In the genomic region with DNA sequence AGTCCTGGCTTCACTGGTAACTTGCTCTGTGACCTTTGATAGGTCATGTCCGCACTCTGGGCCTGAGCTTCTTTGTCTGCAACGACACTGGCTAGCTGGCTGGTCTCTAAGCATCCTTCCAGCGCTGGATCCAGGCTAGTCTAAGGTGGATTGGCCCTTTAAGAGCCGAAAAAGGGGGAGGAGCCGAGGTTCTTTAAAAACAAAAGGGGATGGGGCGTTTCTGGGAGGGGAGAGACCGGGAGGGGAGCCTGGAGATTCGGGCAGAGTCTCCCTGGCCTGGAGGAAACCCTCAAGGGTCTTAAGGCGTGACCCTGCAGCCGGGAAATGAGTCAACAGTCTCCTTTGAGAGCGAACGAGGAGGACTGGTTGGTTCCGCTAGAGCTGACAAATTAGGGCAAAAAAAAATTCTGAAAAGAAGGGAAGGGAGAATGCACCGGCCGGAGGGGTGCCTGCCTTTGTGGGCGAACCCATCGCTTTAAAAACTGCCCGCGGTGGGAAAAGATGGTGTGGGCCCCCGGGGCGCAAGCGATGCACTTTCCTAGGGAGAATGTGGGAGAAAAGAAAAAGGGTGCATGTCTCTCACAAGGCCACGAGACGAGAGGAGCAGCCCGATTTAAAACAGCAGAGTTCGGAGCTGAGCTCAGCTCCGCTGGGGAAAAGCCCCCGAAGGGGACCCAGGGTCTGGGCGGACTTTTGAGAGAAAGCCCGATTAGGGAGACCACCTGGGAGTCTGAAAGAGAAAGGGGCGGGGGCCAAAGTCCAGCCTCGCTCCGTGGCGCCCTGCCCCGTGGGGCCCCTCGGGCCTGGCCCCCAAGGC, we compare ENCODE assay signal across 8 cellular contexts. TPM values are rescaled to one million over a fixed set of nuclear protein-coding genes. Genes with fewer than 3 reads are reported as not detected.
A peak's percentile ranks its signal among the peaks of the same experiment; 100 is the strongest.
DNase-seq lines count a peak whose midpoint lies in the region; ATAC-seq and TF ChIP-seq lines count a peak whose summit lies in the region.

No MANE protein-coding gene starts in this region.

- H3K4me3 ChIP-seq in HUES64 (ENCODE audit: low read length) (peak overlapping the region; percentile 97), Panc1 (ENCODE audit: low read depth in 2 of 2, low read length in 2 of 2) (peak overlapping the region; percentile 77 to 85), urinary bladder (ENCODE audit: low read depth, low read length) (peak overlapping the region; percentile 97)

- CTCF ChIA-PET in Panc1 (lab: Charles Lee) = interaction anchor here (0.6 to 1.1 kb wide), 5 partner anchors 30 to 178 kb away, joined by 3 to 11 read pairs (median 3); a partner anchor contains a TSS

- H3K9me3 ChIP-seq in HUES64 (ENCODE audit: insufficient read depth, low read depth, low read length) (no peaks in the 10 kb centered on the region), Panc1 (ENCODE audit: control insufficient read depth, insufficient read depth, low read depth, low read length) (no peaks in the 10 kb centered on the region)

- no peaks in the 10 kb centered on the region for H3K9me3 Mint-ChIP-seq in activated naive CD8-positive, alpha-beta T cell treated with anti-CD3 and anti-CD28 coated beads, Interleukin-2, amount 10 ng/mL, durations not matched to agents 7 days and 5 days
- no peaks in the 10 kb centered on the region for H3K9me3 Mint-ChIP-seq in neural crest cell

- ATAC-seq in Panc1 = peak; percentile 46
- ATAC-seq in activated naive CD8-positive, alpha-beta T cell treated with anti-CD3 and anti-CD28 coated beads, Interleukin-2, amount 10 ng/mL, durations not matched to agents 7 days and 5 days (ENCODE audit: low read depth) = peak; percentile 20

- H3K27ac ChIP-seq in HUES64 (ENCODE audit: low read depth, low read length) (peak overlapping the region; percentile 86), Panc1 (ENCODE audit: low read length) (peak overlapping the region; percentile 79), urinary bladder (ENCODE audit: low read depth) (no peak overlapping the region)

- peak overlapping the region; percentile 91 for H3K9ac ChIP-seq in HUES64 (ENCODE audit: low read depth, low read length)

- peak overlapping the region; percentile 87 for H3K27ac Mint-ChIP-seq in activated naive CD8-positive, alpha-beta T cell treated with anti-CD3 and anti-CD28 coated beads, Interleukin-2, amount 10 ng/mL, durations not matched to agents 7 days and 5 days
- H3K27ac Mint-ChIP-seq in neural crest cell (ENCODE audit: unreplicated experiment) = peak overlapping the region; percentile 72

- in situ Hi-C loops in Panc1 (cut with HindIII; ENCODE audit: low pct_unique_long_range_greater_than_20kb, low sequenced_read_pairs) = no loop called here

- WGBS in HUES64 = 1% methylated on average over 36 of the region's 36 CpGs
- under 1% methylated on average over 36 of the region's 36 CpGs for WGBS in urinary bladder

- intact Hi-C loops in Panc1 (cut with micrococcal nuclease; ENCODE audit: unreplicated experiment) = loop anchor here (10.0 kb wide), 1 partner anchor 67 kb away; a partner anchor contains a TSS

- no TSS peak for BruUV-seq in Panc1 (replicated peaks; lab: Mats Ljungman, UMichigan)

- H3K36me3 ChIP-seq in HUES64 (ENCODE audit: insufficient read depth, low read length) = peaks cover 4% of the 10 kb centered on the region; the same call in 1 of the 2 replicates
- H3K36me3 ChIP-seq in Panc1 (ENCODE audit: control insufficient read depth, insufficient read depth, low read length) = peaks cover 4% of the 10 kb centered on the region; the same call in 1 of the 2 replicates
- no peaks in the 10 kb centered on the region for H3K36me3 ChIP-seq in urinary bladder (ENCODE audit: insufficient read depth)

- H3K27me3 ChIP-seq in HUES64 (ENCODE audit: insufficient read depth, low read length) (peaks cover 23% of the 10 kb centered on the region), Panc1 (ENCODE audit: control insufficient read depth, insufficient read depth, low read length) (no peaks in the 10 kb centered on the region)

- POLR2A ChIA-PET in Panc1 (lab: Charles Lee) = interaction anchor here (0.7 kb wide), 1 partner anchor 174 kb away, joined by 3 read pairs; no protein-coding TSS in a partner anchor
- POLR2A ChIA-PET in activated naive CD8-positive, alpha-beta T cell treated with anti-CD3 and anti-CD28 coated beads, Interleukin-2, amount 10 ng/mL, durations not matched to agents 7 days and 5 days (lab: Charles Lee) = interaction anchor here (1.0 to 1.2 kb wide), 4 partner anchors 46 to 178 kb away, joined by 3 to 4 read pairs (median 4); a partner anchor contains a TSS

- H3K4me3 Mint-ChIP-seq in activated naive CD8-positive, alpha-beta T cell treated with anti-CD3 and anti-CD28 coated beads, Interleukin-2, amount 10 ng/mL, durations not matched to agents 7 days and 5 days = peak overlapping the region; percentile 80
- peak overlapping the region; percentile 96 for H3K4me3 Mint-ChIP-seq in neural crest cell

- no peaks in the 10 kb centered on the region for H3K36me3 Mint-ChIP-seq in activated naive CD8-positive, alpha-beta T cell treated with anti-CD3 and anti-CD28 coated beads, Interleukin-2, amount 10 ng/mL, durations not matched to agents 7 days and 5 days
- no peaks in the 10 kb centered on the region for H3K36me3 Mint-ChIP-seq in neural crest cell (ENCODE audit: low read depth)

- DNase-seq in EL (peak; percentile 87), Panc1 (ENCODE audit: low read depth, low spot score) (no peak), globus pallidus (ENCODE audit: low spot score) (peak; percentile 44), neural crest cell (ENCODE audit: low read depth, low spot score) (peak; percentile 57)
- peak; percentile 56 for DNase-seq in activated naive CD8-positive, alpha-beta T cell treated with anti-CD3 and anti-CD28 coated beads, Interleukin-2, amount 10 ng/mL, durations not matched to agents 7 days and 5 days
- no peak for DNase-seq in NK-92 treated with Interleukin-12 subunit alpha and Interleukin-12 subunit beta, amount 100 ng/mL, for 24 hours (lab: John Stamatoyannopoulos, UW)

- TF ChIP-seq CTCF in Panc1 (IDR thresholded peaks at IDR 0.05) = no peak
- TF ChIP-seq CTCF in neural crest cell (conservative IDR thresholded peaks at IDR 0.05) = no peak

- H3K27me3 Mint-ChIP-seq in activated naive CD8-positive, alpha-beta T cell treated with anti-CD3 and anti-CD28 coated beads, Interleukin-2, amount 10 ng/mL, durations not matched to agents 7 days and 5 days = peaks cover 21% of the 10 kb centered on the region
- H3K27me3 Mint-ChIP-seq in neural crest cell (ENCODE audit: low read depth) = peaks cover 26% of the 10 kb centered on the region

- H3K4me1 ChIP-seq in HUES64 (ENCODE audit: insufficient read depth, low read length) (peaks cover 39% of the 10 kb centered on the region), Panc1 (ENCODE audit: control insufficient read depth, insufficient read depth, low read length) (peaks cover 15% of the 10 kb centered on the region), urinary bladder (ENCODE audit: insufficient read depth) (peaks cover 4% of the 10 kb centered on the region)

- peaks cover 5% of the 10 kb centered on the region for H3K4me1 Mint-ChIP-seq in activated naive CD8-positive, alpha-beta T cell treated with anti-CD3 and anti-CD28 coated beads, Interleukin-2, amount 10 ng/mL, durations not matched to agents 7 days and 5 days
- H3K4me1 Mint-ChIP-seq in neural crest cell = peaks cover 39% of the 10 kb centered on the region

RNA-seq across cellular contexts. Expression of a gene that starts 1.0 kb away (rescaled TPM):
- 13.8 TPM for polyA plus RNA-seq in HUES64 (2013, experiment 1 of 2)
- 19.4 TPM for polyA plus RNA-seq in HUES64 (2013, experiment 2 of 2)
- total RNA-seq in Panc1 (2021; ENCODE audit: unreplicated experiment) (16.1 TPM), neural crest cell (67.2 and 67.8 TPM in 2 replicates), urinary bladder (13.5 TPM)
- polyA plus RNA-seq in Panc1 (2012; ENCODE audit: insufficient read length) = 14.6 TPM
- 1 to 10 TPM; 4.7 to 5.0 TPM for total RNA-seq in activated naive CD8-positive, alpha-beta T cell treated with anti-CD3 and anti-CD28 coated beads, Interleukin-2, amount 10 ng/mL, durations not matched to agents 7 days and 5 days
- polyA plus RNA-seq in urinary bladder = 26.8 TPM

RNA-seq across cellular contexts. Expression of a gene that starts 45.6 kb away (rescaled TPM):
- polyA plus RNA-seq in HUES64 (2013, experiment 1 of 2) = 55.0 TPM
- 61.0 TPM for polyA plus RNA-seq in HUES64 (2013, experiment 2 of 2)
- total RNA-seq in Panc1 (2021; ENCODE audit: unreplicated experiment) (59.1 TPM), neural crest cell (104 and 107 TPM in 2 replicates), urinary bladder (8.2 TPM)
- 69.5 TPM for polyA plus RNA-seq in Panc1 (2012; ENCODE audit: insufficient read length)
- 10 to 100 TPM; 35.1 to 35.2 TPM for total RNA-seq in activated naive CD8-positive, alpha-beta T cell treated with anti-CD3 and anti-CD28 coated beads, Interleukin-2, amount 10 ng/mL, durations not matched to agents 7 days and 5 days
- 19.0 TPM for polyA plus RNA-seq in urinary bladder

Comparison
In these comparisons a context has a peak if more than half of its experiments do, and no peak if none do; other contexts are left out.
1. DNase-seq: peak in EL (single experiment), activated naive CD8-positive, alpha-beta T cell treated with anti-CD3 and anti-CD28 coated beads, Interleukin-2, amount 10 ng/mL, durations not matched to agents 7 days and 5 days (single experiment), globus pallidus (single experiment) and neural crest cell (single experiment); none in Panc1 (single experiment) and NK-92 treated with Interleukin-12 subunit alpha and Interleukin-12 subunit beta, amount 100 ng/mL, for 24 hours (single experiment).
2. Peak in every context shown above with its lines, with median percentiles within 50 percentile points of each other: H3K4me3 ChIP-seq.